8 cellular contexts compared by ENCODE assay signal in the genomic region with DNA sequence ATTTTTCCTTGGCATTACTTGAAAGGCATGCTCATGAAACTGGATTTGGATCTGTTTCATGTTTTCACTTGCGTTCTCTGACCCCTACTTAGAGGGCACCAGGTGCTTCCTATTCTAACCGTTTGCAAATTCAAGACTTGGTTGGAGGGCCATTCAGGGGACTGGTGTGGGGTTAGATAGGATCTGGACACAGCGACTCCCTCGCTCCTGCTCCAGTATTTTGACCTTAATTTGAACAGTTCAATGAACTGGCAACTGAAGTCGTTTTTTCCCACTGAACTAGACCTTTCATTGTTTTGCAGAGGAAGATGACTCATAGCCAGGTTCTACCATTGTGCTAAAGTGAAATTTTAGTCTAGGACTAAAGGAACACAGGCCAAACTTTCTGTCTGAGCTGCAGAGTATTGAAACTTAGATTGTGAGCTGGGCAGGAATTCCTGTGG.
DNase-seq lines count a peak whose midpoint lies in the region; ATAC-seq and TF ChIP-seq lines count a peak whose summit lies in the region.

No MANE protein-coding gene starts in this region.

- no peak for TF ChIP-seq CTCF in upper lobe of right lung (IDR thresholded peaks at IDR 0.05)

- peak overlapping the region; percentile 95 for H3K27ac Mint-ChIP-seq in activated T-cell treated with anti-CD3 and anti-CD28 coated beads, Interleukin-2, amount 50 U/mL, for 24 hours
- peak overlapping the region; percentile 82 for H3K27ac Mint-ChIP-seq in activated T-helper 17 cell treated with anti-CD3 and anti-CD28 coated beads, Interleukin-2, amount 50 U/mL, for 72 hours

- peaks cover 4% of the 10 kb centered on the region for H3K9me3 Mint-ChIP-seq in activated T-cell treated with anti-CD3 and anti-CD28 coated beads, Interleukin-2, amount 50 U/mL, for 24 hours
- no peaks in the 10 kb centered on the region for H3K9me3 Mint-ChIP-seq in activated T-helper 17 cell treated with anti-CD3 and anti-CD28 coated beads, Interleukin-2, amount 50 U/mL, for 72 hours

- H3K27me3 Mint-ChIP-seq in activated T-cell treated with anti-CD3 and anti-CD28 coated beads, Interleukin-2, amount 50 U/mL, for 24 hours, result no peaks in the 10 kb centered on the region
- H3K27me3 Mint-ChIP-seq in activated T-helper 17 cell treated with anti-CD3 and anti-CD28 coated beads, Interleukin-2, amount 50 U/mL, for 72 hours, result no peaks in the 10 kb centered on the region

- no peak for DNase-seq in activated T-cell treated with anti-CD3 and anti-CD28 coated beads, Interleukin-2, amount 50 U/mL, for 24 hours
- no peak for DNase-seq in activated T-cell treated with anti-CD3 and anti-CD28 coated beads, Interleukin-2, amount 50 U/mL, for 48 hours
- peak; percentile 74 for DNase-seq in kidney tubule cell (ENCODE audit: low spot score)
- no peak for DNase-seq in upper lobe of right lung
- DNase-seq in stimulated activated CD4-positive, alpha-beta T cell treated with anti-CD3 and anti-CD28 coated beads, Interleukin-2, amount 100 ng/mL, for 48 hours, result no peak

- H3K36me3 ChIP-seq in upper lobe of right lung, result no peaks in the 10 kb centered on the region

- no peak overlapping the region for H3K4me3 ChIP-seq in upper lobe of right lung

- peaks cover 87% of the 10 kb centered on the region for H3K4me1 Mint-ChIP-seq in activated T-cell treated with anti-CD3 and anti-CD28 coated beads, Interleukin-2, amount 50 U/mL, for 24 hours (ENCODE audit: low read depth)
- H3K4me1 Mint-ChIP-seq in activated T-helper 17 cell treated with anti-CD3 and anti-CD28 coated beads, Interleukin-2, amount 50 U/mL, for 72 hours, result peaks cover 67% of the 10 kb centered on the region

- intact Hi-C loops in upper lobe of right lung (cut with DNase I), result no loop called here

- peaks cover 80% of the 10 kb centered on the region for H3K4me1 ChIP-seq in upper lobe of right lung

- peak; percentile 35 for ATAC-seq in HG03571 (IDR thresholded peaks at IDR 0.05; ENCODE audit: unreplicated experiment)
- peak; percentile 61 for ATAC-seq in activated T-helper 17 cell treated with anti-CD3 and anti-CD28 coated beads, Interleukin-2, amount 50 U/mL, for 72 hours (replicated peaks)
- ATAC-seq in upper lobe of right lung, result peak; percentile 44
- no peak for ATAC-seq in HG02970 (IDR thresholded peaks at IDR 0.05; ENCODE audit: low FRiP score, unreplicated experiment)

- H3K27me3 ChIP-seq in upper lobe of right lung, result no peaks in the 10 kb centered on the region

- peak overlapping the region; percentile 56 for H3K27ac ChIP-seq in upper lobe of right lung

- H3K36me3 Mint-ChIP-seq in activated T-cell treated with anti-CD3 and anti-CD28 coated beads, Interleukin-2, amount 50 U/mL, for 24 hours (ENCODE audit: low read depth), result peaks cover 2% of the 10 kb centered on the region
- no peaks in the 10 kb centered on the region for H3K36me3 Mint-ChIP-seq in activated T-helper 17 cell treated with anti-CD3 and anti-CD28 coated beads, Interleukin-2, amount 50 U/mL, for 72 hours (ENCODE audit: low read depth)

- no peaks in the 10 kb centered on the region for H3K9me3 ChIP-seq in upper lobe of right lung

- H3K4me3 Mint-ChIP-seq in activated T-cell treated with anti-CD3 and anti-CD28 coated beads, Interleukin-2, amount 50 U/mL, for 24 hours, result peak overlapping the region; percentile 61
- peak overlapping the region; percentile 78 for H3K4me3 Mint-ChIP-seq in activated T-helper 17 cell treated with anti-CD3 and anti-CD28 coated beads, Interleukin-2, amount 50 U/mL, for 72 hours
